In genomic region chr14:75200451-75200850, GRCh38 we compare ENCODE assay signal across 13 cellular contexts. TPM values are rescaled to one million over a fixed set of nuclear protein-coding genes. Genes with fewer than 3 reads are reported as not detected.
DNase-seq lines count a peak whose midpoint lies in the region; ATAC-seq and TF ChIP-seq lines count a peak whose summit lies in the region.
"Had no signal": no experiment of that assay in that cellular context is flagged by ENCODE, and none has a peak within 500 bp of the region (broad histone marks: within the 10 kb centered on the region; RNA-seq: fewer than 3 reads in every experiment).

No MANE protein-coding gene starts in this region.

- H3K4me3 ChIP-seq in endodermal cell (ENCODE audit: low read length): no peak overlapping the region

- H3K9ac ChIP-seq in endodermal cell (ENCODE audit: extremely low read depth, low read length, poor library complexity, severe bottlenecking): no peak overlapping the region

- H3K9me3 Mint-ChIP-seq in endodermal cell (no peaks in the 10 kb centered on the region), progenitor cell of endocrine pancreas (ENCODE audit: low read depth) (peaks cover 4% of the 10 kb centered on the region)
- H3K9me3 Mint-ChIP-seq: stimulated activated naive CD8-positive, alpha-beta T cell treated with anti-CD3 and anti-CD28 coated beads, Interleukin-15, Interleukin-2, amounts not matched to agents 100 ng/mL and 50 ng/mL, for 24 hours had no signal

- H3K27ac Mint-ChIP-seq in endodermal cell (no peak overlapping the region), progenitor cell of endocrine pancreas (peak overlapping the region; percentile 86)
- H3K27ac Mint-ChIP-seq: stimulated activated naive CD8-positive, alpha-beta T cell treated with anti-CD3 and anti-CD28 coated beads, Interleukin-15, Interleukin-2, amounts not matched to agents 100 ng/mL and 50 ng/mL, for 24 hours had no signal

- H3K36me3 ChIP-seq in endodermal cell (ENCODE audit: control insufficient read depth, insufficient read depth, low read length): no peaks in the 10 kb centered on the region
- H3K36me3 ChIP-seq: BE2C, neutrophil had no signal

- WGBS in endodermal cell (ENCODE audit: insufficient coverage in 1 of 2, insufficient read length in 1 of 2), 2 experiments: 78 to 84% methylated on average over 3 to 4 of the region's 4 CpGs

- no peak for ATAC-seq in GM19351 (IDR thresholded peaks at IDR 0.05; ENCODE audit: unreplicated experiment)

- no peak for TF ChIP-seq CTCF in endodermal cell (conservative IDR thresholded peaks at IDR 0.05)
- TF ChIP-seq CTCF in progenitor cell of endocrine pancreas (IDR thresholded peaks at IDR 0.05; ENCODE audit: unreplicated experiment): no peak

- no peaks in the 10 kb centered on the region for H3K36me3 Mint-ChIP-seq in endodermal cell (ENCODE audit: low read depth)
- peaks cover 2% of the 10 kb centered on the region for H3K36me3 Mint-ChIP-seq in progenitor cell of endocrine pancreas (ENCODE audit: insufficient read depth)

- peaks cover 4% of the 10 kb centered on the region for H3K4me1 ChIP-seq in endodermal cell (ENCODE audit: control insufficient read depth, insufficient read depth, low read length)

- H3K27me3 ChIP-seq in endodermal cell (ENCODE audit: control insufficient read depth, insufficient read depth, low read length, poor library complexity, severe bottlenecking): peaks cover 13% of the 10 kb centered on the region
- H3K27me3 ChIP-seq: BE2C, neutrophil had no signal

- no peak overlapping the region for H3K27ac ChIP-seq in endodermal cell (ENCODE audit: low read depth, low read length)
- H3K27ac ChIP-seq: neutrophil had no signal

- H3K27me3 Mint-ChIP-seq in endodermal cell (ENCODE audit: insufficient read depth) (peaks cover 37% of the 10 kb centered on the region), progenitor cell of endocrine pancreas (peaks cover 53% of the 10 kb centered on the region)
- H3K27me3 Mint-ChIP-seq: stimulated activated naive CD8-positive, alpha-beta T cell treated with anti-CD3 and anti-CD28 coated beads, Interleukin-15, Interleukin-2, amounts not matched to agents 100 ng/mL and 50 ng/mL, for 24 hours had no signal

- H3K4me1 Mint-ChIP-seq in endodermal cell (peaks cover 33% of the 10 kb centered on the region), progenitor cell of endocrine pancreas (ENCODE audit: low read depth) (peaks cover 40% of the 10 kb centered on the region)

- DNase-seq in DMS53 treated with DMSO at 0.1 percent for 48 hours (lab: John Stamatoyannopoulos, UW; ENCODE audit: unreplicated experiment) (peak; percentile 95), NCI-H345 treated with DMSO at 0.1 percent for 48 hours (lab: John Stamatoyannopoulos, UW; ENCODE audit: unreplicated experiment) (peak; percentile 42), endodermal cell (peak; percentile 79), progenitor cell of endocrine pancreas (ENCODE audit: low spot score, unreplicated experiment) (no peak), RKO (ENCODE audit: low spot score) (no peak), cerebellar nuclear complex (lab: John Stamatoyannopoulos, UW) (no peak)
- no peak for DNase-seq in stimulated activated CD4-positive, alpha-beta T cell treated with anti-CD3 and anti-CD28 coated beads, Interleukin-2, amount 100 ng/mL, for 48 hours
- DNase-seq: MM.1S; stimulated activated CD4-positive, alpha-beta T cell treated with anti-CD3 and anti-CD28 coated beads, Interleukin-1b, Interleukin-23, amount 100 ng/mL, for 48 hours had no signal

- H3K9me3 ChIP-seq in endodermal cell (ENCODE audit: control insufficient read depth, low read length): no peaks in the 10 kb centered on the region
- H3K9me3 ChIP-seq: BE2C, neutrophil had no signal

- H3K4me3 Mint-ChIP-seq in endodermal cell (no peak overlapping the region), progenitor cell of endocrine pancreas (ENCODE audit: low read depth) (peak overlapping the region; percentile 46)
- H3K4me3 Mint-ChIP-seq: stimulated activated naive CD8-positive, alpha-beta T cell treated with anti-CD3 and anti-CD28 coated beads, Interleukin-15, Interleukin-2, amounts not matched to agents 100 ng/mL and 50 ng/mL, for 24 hours had no signal

RNA-seq across cellular contexts. Expression of gene TMED10, which starts 24.0 kb away (rescaled TPM):
- total RNA-seq in endodermal cell (100 to 1,000 TPM; 264 to 267 TPM), progenitor cell of endocrine pancreas (282 and 288 TPM in 2 replicates)
- polyA plus RNA-seq in endodermal cell (2013, experiment 1 of 2): 134 TPM
- 118 TPM for polyA plus RNA-seq in endodermal cell (2013, experiment 2 of 2)

Comparison
In these comparisons a context has a peak if more than half of its experiments do, and no peak if none do; other contexts are left out.
1. DNase-seq: peak in DMS53 treated with DMSO at 0.1 percent for 48 hours (single experiment), NCI-H345 treated with DMSO at 0.1 percent for 48 hours (single experiment) and endodermal cell (single experiment); none in progenitor cell of endocrine pancreas (single experiment), RKO (single experiment), cerebellar nuclear complex (0 of 2) and stimulated activated CD4-positive, alpha-beta T cell treated with anti-CD3 and anti-CD28 coated beads, Interleukin-2, amount 100 ng/mL, for 48 hours (0 of 2).